Comparison of ENCODE assay signal across 8 cellular contexts in genomic region chr4:61202638-61203495, GRCh38. TPM values are rescaled to one million over a fixed set of nuclear protein-coding genes. Genes with fewer than 3 reads are reported as not detected.
DNase-seq lines count a peak whose midpoint lies in the region; ATAC-seq and TF ChIP-seq lines count a peak whose summit lies in the region.

No MANE protein-coding gene starts in this region.

- TF ChIP-seq POLR2A in sigmoid colon (IDR thresholded peaks at IDR 0.05), result no peak
- TF ChIP-seq POLR2A in body of pancreas (IDR thresholded peaks at IDR 0.05), result no peak

- peak overlapping the region; percentile 54 for H3K4me3 ChIP-seq in right cardiac atrium (ENCODE audit: low read length)
- H3K4me3 ChIP-seq in sigmoid colon, result peak overlapping the region; percentile 37 to 55 (median 50)
- no peak overlapping the region for H3K4me3 ChIP-seq in body of pancreas

- ATAC-seq in right cardiac atrium, result peak in 1 of 2 donors; percentile 10
- ATAC-seq in body of pancreas, result no peak
- ATAC-seq in HG03095 (IDR thresholded peaks at IDR 0.05; ENCODE audit: unreplicated experiment), result no peak

- H3K27me3 ChIP-seq in right cardiac atrium (ENCODE audit: control insufficient read depth, insufficient read depth) (peaks cover 2% of the 10 kb centered on the region), sigmoid colon (peaks cover 17 to 54% (median 22%) of the 10 kb centered on the region in 3 donors), body of pancreas (peaks cover 0 to 17% of the 10 kb centered on the region in 2 donors)

- intact Hi-C loops in right cardiac atrium (cut with DNase I), result no loop called here
- intact Hi-C loops in sigmoid colon (cut with DNase I), result no loop called here
- intact Hi-C loops in body of pancreas (cut with DNase I), result no loop called here

- H3K4me1 ChIP-seq in right cardiac atrium (ENCODE audit: control insufficient read depth, insufficient read depth, low read length) (no peaks in the 10 kb centered on the region), sigmoid colon (peaks cover 0 to 34% (median 25%) of the 10 kb centered on the region in 4 donors), body of pancreas (peaks cover 24% of the 10 kb centered on the region)

- TF ChIP-seq CTCF in GM20000 (IDR thresholded peaks at IDR 0.05; ENCODE audit: extremely low read depth, missing control alignments) (no peak), sigmoid colon (IDR thresholded peaks at IDR 0.05) (no peak), body of pancreas (IDR thresholded peaks at IDR 0.05) (no peak)

- DNase-seq in GM20000 (ENCODE audit: low spot score) (peak; percentile 18), SHP77 treated with DMSO at 0.1 percent for 48 hours (lab: John Stamatoyannopoulos, UW) (peak; percentile 72), right cardiac atrium (no peak), sigmoid colon (no peak), body of pancreas (no peak), SW480 (ENCODE audit: low spot score) (no peak), GM19240 (ENCODE audit: insufficient read length, low spot score) (no peak)

- WGBS in right cardiac atrium, result 1% methylated on average over 41 of the region's 41 CpGs
- WGBS in sigmoid colon, 2 donors, result 4 to 13% methylated on average over 41 of the region's 41 CpGs
- WGBS in body of pancreas, 2 donors, result 0 to 1% methylated on average over 18 to 41 of the region's 41 CpGs

- no peak overlapping the region for H3K27ac ChIP-seq in right cardiac atrium (ENCODE audit: low read length)
- peak overlapping the region in 2 of 4 donors; percentile 41 to 43 for H3K27ac ChIP-seq in sigmoid colon
- H3K27ac ChIP-seq in body of pancreas, result no peak overlapping the region

- TF ChIP-seq EP300 in sigmoid colon (IDR thresholded peaks at IDR 0.05), result no peak

- no peaks in the 10 kb centered on the region for H3K9me3 ChIP-seq in right cardiac atrium (ENCODE audit: control insufficient read depth, low read length)
- H3K9me3 ChIP-seq in sigmoid colon, result no peaks in the 10 kb centered on the region
- H3K9me3 ChIP-seq in body of pancreas, result no peaks in the 10 kb centered on the region

- no peaks in the 10 kb centered on the region for H3K36me3 ChIP-seq in sigmoid colon
- H3K36me3 ChIP-seq in body of pancreas (replicated peaks in 1 of 2; ENCODE audit: insufficient read depth in 1 of 2, low read depth in 2 of 2), result no peaks in the 10 kb centered on the region

RNA-seq across cellular contexts. Expression of gene ADGRL3, which starts 2.7 kb away (rescaled TPM):
- total RNA-seq in right cardiac atrium (1 to 10 TPM; 1.4 to 3.8 (median 3.2) TPM), sigmoid colon (10 to 100 TPM in 1 of 4 donors, 1 to 10 TPM in 3; 5.4 to 11.9 (median 7.9) TPM), body of pancreas (1 to 10 TPM in 1 of 2 donors, under 1 TPM in 1; 0.33 to 1.0 TPM)
- polyA plus RNA-seq in right cardiac atrium (0.52 TPM), sigmoid colon (under 1 TPM; under 0.01 to 0.99 (median 0.23) TPM)

Comparison
In these comparisons a context has a peak if more than half of its experiments do, and no peak if none do; other contexts are left out.
1. DNase-seq: peak in GM20000 (single experiment) and SHP77 treated with DMSO at 0.1 percent for 48 hours (single experiment); none in right cardiac atrium (0 of 3), sigmoid colon (single experiment), body of pancreas (0 of 4), SW480 (single experiment) and GM19240 (single experiment).
2. H3K4me3 ChIP-seq: peak in right cardiac atrium (single experiment) and sigmoid colon (4 of 4); none in body of pancreas (0 of 2).